Comparison of ENCODE assay signal across 8 cellular contexts in genomic region chr22:40193429-40194421, GRCh38. TPM values are rescaled to one million over a fixed set of nuclear protein-coding genes. Genes with fewer than 3 reads are reported as not detected.
DNase-seq lines count a peak whose midpoint lies in the region; ATAC-seq and TF ChIP-seq lines count a peak whose summit lies in the region.

No MANE protein-coding gene starts in this region.

- peak overlapping the region; percentile 1 to 73 for H3K27ac Mint-ChIP-seq in effector memory CD8-positive, alpha-beta T cell

- H2AFZ ChIP-seq in neural cell (ENCODE audit: low read depth, low read length), result no peak overlapping the region

- H3K27me3 ChIP-seq in neural cell (ENCODE audit: insufficient read depth, low read depth, low read length), result no peaks in the 10 kb centered on the region

- no peaks in the 10 kb centered on the region for H3K36me3 ChIP-seq in neural cell (ENCODE audit: insufficient read depth, low read length)

- H3K36me3 Mint-ChIP-seq in effector memory CD8-positive, alpha-beta T cell (ENCODE audit: insufficient read depth), result peaks cover 7% of the 10 kb centered on the region

- H3K4me1 Mint-ChIP-seq in effector memory CD8-positive, alpha-beta T cell (ENCODE audit: low read depth in 2 of 2), result peaks cover 52 to 68% of the 10 kb centered on the region in 2 donors

- no peaks in the 10 kb centered on the region for H3K27me3 Mint-ChIP-seq in effector memory CD8-positive, alpha-beta T cell

- H3K9me3 Mint-ChIP-seq in effector memory CD8-positive, alpha-beta T cell, result no peaks in the 10 kb centered on the region

- H4K20me1 ChIP-seq in neural cell (ENCODE audit: insufficient read depth), result peaks cover 57% of the 10 kb centered on the region

- DNase-seq in DMS53 treated with DMSO at 0.1 percent for 48 hours (lab: John Stamatoyannopoulos, UW; ENCODE audit: unreplicated experiment) (peak; percentile 9), NCI-H2227 (lab: John Stamatoyannopoulos, UW; ENCODE audit: unreplicated experiment) (peak; percentile 36), epidermal melanocyte (ENCODE audit: insufficient read length, low spot score) (no peak)
- no peak for DNase-seq in effector memory CD8-positive, alpha-beta T cell
- DNase-seq in stimulated activated CD4-positive, alpha-beta T cell treated with anti-CD3 and anti-CD28 coated beads, Interleukin-1b, Interleukin-23, amount 100 ng/mL, for 48 hours, result no peak

- no peaks in the 10 kb centered on the region for H3K9me3 ChIP-seq in neural cell (ENCODE audit: low read length)

- peaks cover 98% of the 10 kb centered on the region for H3K79me2 ChIP-seq in neural cell (replicated peaks; ENCODE audit: insufficient read depth, low read length)

- ATAC-seq in effector memory CD8-positive, alpha-beta T cell (replicated peaks), result no peak
- no peak for ATAC-seq in HG02571 (IDR thresholded peaks at IDR 0.05; ENCODE audit: unreplicated experiment)
- no peak for ATAC-seq in HG03457 (IDR thresholded peaks at IDR 0.05; ENCODE audit: unreplicated experiment)

- no peaks in the 10 kb centered on the region for H3F3A ChIP-seq in neural cell (ENCODE audit: insufficient read depth, low read length, poor library complexity, severe bottlenecking)

- peak; percentile 51 for TF ChIP-seq CTCF in neural cell (IDR thresholded peaks at IDR 0.05; ENCODE audit: poor library complexity, severe bottlenecking)

- no peak overlapping the region for H3K4me3 Mint-ChIP-seq in effector memory CD8-positive, alpha-beta T cell

- H3K4me3 ChIP-seq in neural cell (ENCODE audit: low read length), result peak overlapping the region; percentile 37

- no peak for TF ChIP-seq EP300 in neural cell (conservative IDR thresholded peaks at IDR 0.05; ENCODE audit: poor library complexity, severe bottlenecking)

- H3K4me2 ChIP-seq in neural cell (ENCODE audit: low read length), result no peak overlapping the region

- no peak for TF ChIP-seq RAD21 in neural cell (conservative IDR thresholded peaks at IDR 0.05)

- no peak overlapping the region for H3K9ac ChIP-seq in neural cell (ENCODE audit: low read length)

- no peak overlapping the region for H3K27ac ChIP-seq in neural cell (ENCODE audit: low read length)

- H3K9me2 ChIP-seq in neural cell (ENCODE audit: insufficient read depth, low read length), result no peaks in the 10 kb centered on the region

TF ChIP-seq in neural cell, 6 proteins besides CTCF, POLR2A, EP300 and RAD21:
- TF ChIP-seq POLR2AphosphoS5 (IDR thresholded peaks at IDR 0.05), result no peak
- no peak for TF ChIP-seq MXI1 (conservative IDR thresholded peaks at IDR 0.05; ENCODE audit: poor library complexity, severe bottlenecking)
- no peak for TF ChIP-seq REST (IDR thresholded peaks at IDR 0.05; ENCODE audit: borderline replicate concordance)
- TF ChIP-seq TAF1 (IDR thresholded peaks at IDR 0.05; ENCODE audit: low read depth), result no peak
- no peak for TF ChIP-seq SMC3 (conservative IDR thresholded peaks at IDR 0.05; ENCODE audit: poor library complexity)
- TF ChIP-seq EZH2 (IDR thresholded peaks at IDR 0.05; ENCODE audit: borderline replicate concordance, insufficient read depth, low read length, poor library complexity, severe bottlenecking), result no peak
TF ChIP-seq in neural cell: peak in this region for 0.

RNA-seq across cellular contexts. Expression of gene TNRC6B, which starts 16.0 kb away (rescaled TPM):
- 7.6 and 8.2 TPM in 2 replicates for polyA plus RNA-seq in neural cell
- polyA minus RNA-seq in neural cell, result 93.2 and 113 TPM in 2 replicates

Comparison
In these comparisons a context has a peak if more than half of its experiments do, and no peak if none do; other contexts are left out.
1. DNase-seq: peak in DMS53 treated with DMSO at 0.1 percent for 48 hours (single experiment) and NCI-H2227 (single experiment); none in effector memory CD8-positive, alpha-beta T cell (0 of 3), stimulated activated CD4-positive, alpha-beta T cell treated with anti-CD3 and anti-CD28 coated beads, Interleukin-1b, Interleukin-23, amount 100 ng/mL, for 48 hours (single experiment) and epidermal melanocyte (single experiment).